In the genomic region with DNA sequence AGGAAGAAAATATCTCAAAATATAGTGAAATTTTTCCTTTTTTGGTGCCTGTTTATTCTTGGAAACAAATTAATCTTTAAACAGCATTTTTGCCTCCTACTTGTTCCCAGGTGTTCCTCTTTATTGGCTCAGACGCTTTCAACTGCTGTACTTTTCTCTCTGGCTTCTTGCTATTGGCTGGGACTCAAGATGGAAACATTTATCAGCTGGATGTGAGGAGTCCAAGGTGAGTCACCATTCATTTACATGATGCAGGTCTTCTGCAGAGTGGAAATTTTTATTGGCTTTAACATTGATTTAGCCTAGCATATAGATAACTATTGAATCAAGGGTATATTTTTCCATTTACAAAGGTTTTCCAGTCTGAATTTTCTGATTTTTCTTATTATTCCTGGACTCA, we compare ENCODE assay signal across 21 cellular contexts. TPM values are rescaled to one million over a fixed set of nuclear protein-coding genes. Genes with fewer than 3 reads are reported as not detected.
DNase-seq lines count a peak whose midpoint lies in the region; ATAC-seq and TF ChIP-seq lines count a peak whose summit lies in the region.
"Had no signal": no experiment of that assay in that cellular context is flagged by ENCODE, and none has a peak within 500 bp of the region (broad histone marks: within the 10 kb centered on the region; RNA-seq: fewer than 3 reads in every experiment).

No MANE protein-coding gene starts in this region.

- no peak for TF ChIP-seq CTCF in HFF-Myc (IDR thresholded peaks at IDR 0.05; ENCODE audit: low read depth, low read length, missing control alignments)
- no peak for TF ChIP-seq CTCF in mammary epithelial cell (conservative IDR thresholded peaks at IDR 0.05 in 1 of 2, IDR thresholded peaks at IDR 0.05 in 1 of 2; ENCODE audit: extremely low read depth in 1 of 2, insufficient read depth in 1 of 2, low read depth in 1 of 2, low read length in 2 of 2)

- H2AFZ ChIP-seq in mammary epithelial cell (ENCODE audit: low read depth, low read length): no peak overlapping the region

- in situ Hi-C loops in mammary epithelial cell (cut with MboI; ENCODE audit: low sequenced_read_pairs in 2 of 2): no loop called here

- no TSS peak for BruUV-seq in mammary epithelial cell (replicated peaks; lab: Mats Ljungman, UMichigan)

- no peaks in the 10 kb centered on the region for H3K9me3 ChIP-seq in mammary epithelial cell (replicated peaks; ENCODE audit: insufficient read depth, low read length)
- H3K9me3 ChIP-seq: right atrium auricular region, SJCRH30, testis had no signal

- intact Hi-C loops in mammary epithelial cell (cut with micrococcal nuclease): no loop called here

- no peak overlapping the region for H3K4me3 ChIP-seq in HFF-Myc (replicated peaks; ENCODE audit: low read depth, low read length)
- no peak overlapping the region for H3K4me3 ChIP-seq in mammary epithelial cell (replicated peaks in 1 of 3; ENCODE audit: insufficient read depth in 1 of 3, low read depth in 2 of 3, low read length in 3 of 3)
- H3K4me3 ChIP-seq: right atrium auricular region, SJCRH30, testis had no signal

- H3K27me3 ChIP-seq in mammary epithelial cell (ENCODE audit: insufficient read depth, low read length): no peaks in the 10 kb centered on the region
- H3K27me3 ChIP-seq: right atrium auricular region, SJCRH30, testis had no signal

- dilution Hi-C loops in mammary epithelial cell (cut with HindIII; ENCODE audit: low sequenced_read_pairs): no loop called here

- WGBS in mammary epithelial cell (ENCODE audit: low coverage, missing lambda C conversion rate): 94% methylated on average over 1 of the region's 1 CpG

- peak; percentile 33 for DNase-seq in A172 (ENCODE audit: low spot score)
- peak; percentile 15 for DNase-seq in HFF-Myc (ENCODE audit: extremely low read depth, low read depth)
- DNase-seq in mammary epithelial cell: peak; percentile 40
- peak; percentile 64 for DNase-seq in kidney tubule cell (ENCODE audit: low spot score)
- DNase-seq in OCI-M2 (lab: John Stamatoyannopoulos, UW; ENCODE audit: unreplicated experiment): no peak
- no peak for DNase-seq in SW480 (ENCODE audit: low spot score)
- DNase-seq: activated B cell treated with CpG ODN at 0.5 μM for 24 hours; activated CD8-positive, alpha-beta T cell treated with anti-CD3 and anti-CD28 coated beads for 36 hours; activated naive CD4-positive, alpha-beta T cell treated with anti-CD3 and anti-CD28 coated beads for 36 hours; activated T-cell treated with anti-CD3 and anti-CD28 coated beads, Interleukin-2, amount 50 U/mL, for 4 hours; CD4-positive, alpha-beta T cell; DMS79; NCI-H1417; NCI-H526 treated with DMSO at 0.1 percent for 48 hours; SJCRH30; testis had no signal

- H4K20me1 ChIP-seq in mammary epithelial cell (ENCODE audit: insufficient read depth, low read length): no peaks in the 10 kb centered on the region

- H3K79me2 ChIP-seq in mammary epithelial cell (ENCODE audit: insufficient read depth, low read length): no peaks in the 10 kb centered on the region

- no peak for ATAC-seq in HG02852 (IDR thresholded peaks at IDR 0.05; ENCODE audit: unreplicated experiment)
- no peak for ATAC-seq in HG03196 (IDR thresholded peaks at IDR 0.05; ENCODE audit: unreplicated experiment)
- ATAC-seq: activated CD8-positive, alpha-beta T cell treated with anti-CD3 and anti-CD28 coated beads for 36 hours; activated T-cell treated with anti-CD3 and anti-CD28 coated beads, Interleukin-2, amount 50 U/mL, for 4 hours; left lobe of liver had no signal

- H3K27ac ChIP-seq in mammary epithelial cell (ENCODE audit: insufficient read depth, low read depth, low read length): no peak overlapping the region
- H3K27ac ChIP-seq: right atrium auricular region, SJCRH30, testis had no signal

- H3K9ac ChIP-seq in mammary epithelial cell (ENCODE audit: insufficient read depth, low read length): no peak overlapping the region

- H3K36me3 ChIP-seq in mammary epithelial cell (ENCODE audit: insufficient read depth, low read length): no peaks in the 10 kb centered on the region

- CTCF ChIA-PET in mammary epithelial cell (lab: Charles Lee; ENCODE audit: low non-redundant PET): no interaction called here

- no peak overlapping the region for H3K4me2 ChIP-seq in mammary epithelial cell (ENCODE audit: insufficient read depth, low read depth, low read length)

- H3K4me1 ChIP-seq in mammary epithelial cell (ENCODE audit: insufficient read depth, low read length): no peaks in the 10 kb centered on the region
- H3K4me1 ChIP-seq: right atrium auricular region, SJCRH30, testis had no signal

RNA-seq across cellular contexts. Expression of a gene that starts 34.4 kb away (rescaled TPM):
- total RNA-seq in A172 (2014; rRNA removed; shearing (Covaris generic)): not detected in 2 replicates
- total RNA-seq in mammary epithelial cell: not detected
- not detected for polyA plus RNA-seq in mammary epithelial cell
- not detected for polyA minus RNA-seq in mammary epithelial cell
- total RNA-seq: activated B cell treated with CpG ODN at 0.5 μM for 24 hours; CD4-positive, alpha-beta T cell; left lobe of liver; mononuclear cell; right atrium auricular region; SJCRH30 had no signal

RNA-seq across cellular contexts. Expression of a gene that starts 39.6 kb away (rescaled TPM):
- 12.7 and 15.1 TPM in 2 replicates for total RNA-seq in A172 (2014; rRNA removed; shearing (Covaris generic))
- total RNA-seq in mammary epithelial cell: 10 to 100 TPM in 1 of 2 donors, 1 to 10 TPM in 1; 7.7 to 20.0 TPM
- polyA plus RNA-seq in mammary epithelial cell: 13.9 TPM
- 43.8 TPM for polyA minus RNA-seq in mammary epithelial cell

RNA-seq across cellular contexts. Expression of a gene that starts 39.8 kb away (rescaled TPM):
- 126 and 133 TPM in 2 replicates for total RNA-seq in A172 (2014; rRNA removed; shearing (Covaris generic))
- total RNA-seq in mammary epithelial cell: 10 to 100 TPM; 58.0 to 75.4 TPM
- polyA plus RNA-seq in mammary epithelial cell: 118 TPM
- 71.0 TPM for polyA minus RNA-seq in mammary epithelial cell

Comparison
In these comparisons a context has a peak if more than half of its experiments do, and no peak if none do; other contexts are left out.
1. DNase-seq: peak in A172 (single experiment), HFF-Myc (single experiment), mammary epithelial cell (single experiment) and kidney tubule cell (single experiment); none in OCI-M2 (single experiment) and SW480 (single experiment).